Comparison of ENCODE assay signal across 8 cellular contexts in genomic region chr1:222618001-222618879, GRCh38. TPM values are rescaled to one million over a fixed set of nuclear protein-coding genes. Genes with fewer than 3 reads are reported as not detected.
DNase-seq lines count a peak whose midpoint lies in the region; ATAC-seq, FAIRE-seq and TF ChIP-seq lines count a peak whose summit lies in the region.

TSS of gene MIA3 (plus strand) at chr1:222618097. CDS start at chr1:222618111, 14 bp downstream.

- intact Hi-C loops in head of caudate nucleus (cut with DNase I) (no loop called here), pancreas (cut with DNase I) (no loop called here)

- H3K9me3 Mint-ChIP-seq in activated naive CD4-positive, alpha-beta T cell treated with anti-CD3 and anti-CD28 coated beads, Interleukin-2, amount 50 U/mL, for 24 hours, result no peaks in the 10 kb centered on the region

- peaks cover 12% of the 10 kb centered on the region for H3K36me3 Mint-ChIP-seq in activated naive CD4-positive, alpha-beta T cell treated with anti-CD3 and anti-CD28 coated beads, Interleukin-2, amount 50 U/mL, for 24 hours

- H3K27me3 Mint-ChIP-seq in activated naive CD4-positive, alpha-beta T cell treated with anti-CD3 and anti-CD28 coated beads, Interleukin-2, amount 50 U/mL, for 24 hours, result peaks cover 3% of the 10 kb centered on the region

- H3K27ac Mint-ChIP-seq in activated naive CD4-positive, alpha-beta T cell treated with anti-CD3 and anti-CD28 coated beads, Interleukin-2, amount 50 U/mL, for 24 hours, result peak within 1 kb of the TSS; percentile 95

- H3K27ac ChIP-seq in pancreas, result peak within 1 kb of the TSS; percentile 73 to 80 (median 77)

- DNase-seq in DMS53 treated with DMSO at 0.1 percent for 48 hours (lab: John Stamatoyannopoulos, UW; ENCODE audit: unreplicated experiment) (peak; percentile 36), HuH-7 (ENCODE audit: low spot score) (peak; percentile 90), SK-N-DZ (ENCODE audit: low spot score) (peak; percentile 10), head of caudate nucleus (peak in 41 of 42 donors; percentile 28 to 91 (median 83)), pancreas (peak; percentile 27 to 95 (median 84)), ureter (ENCODE audit: low spot score) (peak; percentile 84)

- H3K4me1 ChIP-seq in pancreas, result peaks cover 0 to 17% (median 5%) of the 10 kb centered on the region in 3 donors

- no peak for TF ChIP-seq CTCF in pancreas (IDR thresholded peaks at IDR 0.05)

- no peaks in the 10 kb centered on the region for H3K27me3 ChIP-seq in pancreas

- peak within 1 kb of the TSS; percentile 87 to 94 (median 91) for H3K4me3 ChIP-seq in pancreas

- peaks cover 30% of the 10 kb centered on the region for H3K4me1 Mint-ChIP-seq in activated naive CD4-positive, alpha-beta T cell treated with anti-CD3 and anti-CD28 coated beads, Interleukin-2, amount 50 U/mL, for 24 hours

- no peaks in the 10 kb centered on the region for H3K9me3 ChIP-seq in pancreas

- no peak for FAIRE-seq in pancreas (lab: Jason Lieb, UNC)

- H3K36me3 ChIP-seq in pancreas, result no peaks in the 10 kb centered on the region

- WGBS in pancreas, 2 donors, result 0 to 1% methylated on average over 46 to 80 of the region's 81 CpGs

- peak within 1 kb of the TSS; percentile 89 for H3K4me3 Mint-ChIP-seq in activated naive CD4-positive, alpha-beta T cell treated with anti-CD3 and anti-CD28 coated beads, Interleukin-2, amount 50 U/mL, for 24 hours

- ATAC-seq in GM21515 (IDR thresholded peaks at IDR 0.05; ENCODE audit: unreplicated experiment), result peak; percentile 58
- ATAC-seq in pancreas, result peak; percentile 58 to 79 (median 66)

RNA-seq across cellular contexts. Expression of gene MIA3, which starts in this region (rescaled TPM):
- polyA plus RNA-seq in SK-N-DZ (2014; cell fraction: cytosol; rRNA removed), result 14.9 and 15.4 TPM in 2 replicates
- 34.5 and 45.4 TPM in 2 replicates for polyA plus RNA-seq in SK-N-DZ (2014; cell fraction: nucleus; rRNA removed)
- total RNA-seq in pancreas (10 to 100 TPM; 40.7 to 59.7 (median 52.3) TPM), ureter (71.9 TPM)
- polyA plus RNA-seq in pancreas, result 10 to 100 TPM; 26.9 to 29.8 TPM

Comparison
In these comparisons a context has a peak if more than half of its experiments do, and no peak if none do; other contexts are left out.
1. Peak in every context shown above with its lines: DNase-seq, ATAC-seq, H3K4me3 ChIP-seq and H3K27ac ChIP-seq.
2. DNase-seq: peak in every context shown above with its lines; median percentile 90 in HuH-7; 84 in pancreas; 84 in ureter; 83 in head of caudate nucleus; 36 in DMS53 treated with DMSO at 0.1 percent for 48 hours; 10 in SK-N-DZ.